ENCODE assay signal across 38 cellular contexts in the genomic region with DNA sequence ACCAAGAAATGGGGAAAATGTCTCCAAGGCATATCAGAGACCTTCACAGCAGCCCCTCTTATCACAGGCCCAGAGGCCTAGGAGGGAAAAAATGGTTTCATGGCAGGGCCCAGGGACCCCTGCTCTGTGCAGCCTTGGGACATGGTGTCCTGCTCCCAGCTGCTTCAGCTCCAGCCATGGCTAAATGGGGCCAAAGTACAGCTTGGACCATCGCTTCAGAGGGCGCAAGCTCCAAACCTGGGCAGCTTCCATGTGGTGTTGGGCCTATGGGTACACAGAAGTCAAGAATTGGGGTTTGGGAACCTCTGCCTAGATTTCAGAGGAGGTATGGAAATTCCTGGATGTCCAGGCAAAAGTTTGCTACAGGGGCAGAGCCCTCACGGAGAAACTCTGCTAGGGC.
"Had no signal": no experiment of that assay in that cellular context is flagged by ENCODE, and none has a peak within 500 bp of the region (broad histone marks: within the 10 kb centered on the region; RNA-seq: fewer than 3 reads in every experiment).

No MANE protein-coding gene starts in this region.

- H3K27ac Mint-ChIP-seq: activated naive CD4-positive, alpha-beta T cell treated with anti-CD3 and anti-CD28 coated beads for 36 hours; activated naive CD4-positive, alpha-beta T cell treated with anti-CD3 and anti-CD28 coated beads, Interleukin-2, amount 10 ng/mL, durations not matched to agents 7 days and 5 days; activated naive CD4-positive, alpha-beta T cell treated with anti-CD3 and anti-CD28 coated beads, Interleukin-2, amount 50 U/mL, for 24 hours; activated naive CD4-positive, alpha-beta T cell treated with anti-CD3 and anti-CD28 coated beads, Interleukin-2, amount 50 U/mL, for 72 hours; activated naive CD8-positive, alpha-beta T cell; activated naive CD8-positive, alpha-beta T cell treated with anti-CD3 and anti-CD28 coated beads for 36 hours; activated naive CD8-positive, alpha-beta T cell treated with anti-CD3 and anti-CD28 coated beads, Interleukin-2, amount 10 ng/mL, durations not matched to agents 7 days and 5 days; activated naive CD8-positive, alpha-beta T cell treated with anti-CD3 and anti-CD28 coated beads, Interleukin-2, amount 50 U/mL, for 24 hours; activated T-cell treated with anti-CD3 and anti-CD28 coated beads, Interleukin-2, amount 50 U/mL, for 24 hours; activated T-cell treated with anti-CD3 and anti-CD28 coated beads, Interleukin-2, amount 50 U/mL, for 72 hours; activated T-helper 1 cell treated with anti-CD3 and anti-CD28 coated beads, Interleukin-12 subunit alpha, Interleukin-12 subunit beta, Interleukin-2, Interleukin-4 antibody, amounts not matched to agents 30 ng/mL and 10 ng/mL and 1 ng/mL, durations not matched to agents 14 hours and 24 hours and 36 hours; activated T-helper 17 cell treated with anti-CD3 and anti-CD28 coated beads, Interleukin-2, amount 50 U/mL, for 72 hours; activated T-helper 2 cell treated with anti-CD3 and anti-CD28 coated beads, Interferon-gamma antibody, Interleukin-2, Interleukin-4, amounts not matched to agents 10 μg/mL and 5 μg/mL and 100 μg/mL, durations not matched to agents 14 hours and 24 hours and 36 hours; brain had no signal

- H3K4me1 Mint-ChIP-seq: activated naive CD4-positive, alpha-beta T cell treated with anti-CD3 and anti-CD28 coated beads, Interleukin-2, amount 10 ng/mL, durations not matched to agents 7 days and 5 days; activated naive CD4-positive, alpha-beta T cell treated with anti-CD3 and anti-CD28 coated beads, Interleukin-2, amount 50 U/mL, for 24 hours; activated naive CD8-positive, alpha-beta T cell treated with anti-CD3 and anti-CD28 coated beads for 36 hours; activated naive CD8-positive, alpha-beta T cell treated with anti-CD3 and anti-CD28 coated beads, Interleukin-2, amount 10 ng/mL, durations not matched to agents 7 days and 5 days; activated naive CD8-positive, alpha-beta T cell treated with anti-CD3 and anti-CD28 coated beads, Interleukin-2, amount 50 U/mL, for 24 hours; activated T-helper 17 cell treated with anti-CD3 and anti-CD28 coated beads, Interleukin-2, amount 50 U/mL, for 72 hours; brain; central memory CD8-positive, alpha-beta T cell had no signal

- H3K4me1 ChIP-seq: adrenal gland, ascending aorta, body of pancreas, breast epithelium had no signal

- H3K27me3 Mint-ChIP-seq: activated naive CD4-positive, alpha-beta T cell treated with anti-CD3 and anti-CD28 coated beads, Interleukin-2, amount 10 ng/mL, durations not matched to agents 7 days and 5 days; activated naive CD4-positive, alpha-beta T cell treated with anti-CD3 and anti-CD28 coated beads, Interleukin-2, amount 50 U/mL, for 24 hours; activated naive CD8-positive, alpha-beta T cell treated with anti-CD3 and anti-CD28 coated beads for 36 hours; activated naive CD8-positive, alpha-beta T cell treated with anti-CD3 and anti-CD28 coated beads, Interleukin-2, amount 50 U/mL, for 24 hours; activated T-cell treated with anti-CD3 and anti-CD28 coated beads, Interleukin-2, amount 50 U/mL, for 24 hours; central memory CD8-positive, alpha-beta T cell had no signal

- H3K4me3 Mint-ChIP-seq: activated naive CD4-positive, alpha-beta T cell treated with anti-CD3 and anti-CD28 coated beads for 36 hours; activated naive CD4-positive, alpha-beta T cell treated with anti-CD3 and anti-CD28 coated beads, Interleukin-2, amount 10 ng/mL, durations not matched to agents 7 days and 5 days; activated naive CD4-positive, alpha-beta T cell treated with anti-CD3 and anti-CD28 coated beads, Interleukin-2, amount 50 U/mL, for 24 hours; activated naive CD8-positive, alpha-beta T cell; activated naive CD8-positive, alpha-beta T cell treated with anti-CD3 and anti-CD28 coated beads for 36 hours; activated naive CD8-positive, alpha-beta T cell treated with anti-CD3 and anti-CD28 coated beads, Interleukin-2, amount 10 ng/mL, durations not matched to agents 7 days and 5 days; activated naive CD8-positive, alpha-beta T cell treated with anti-CD3 and anti-CD28 coated beads, Interleukin-2, amount 50 U/mL, for 24 hours; activated T-cell treated with anti-CD3 and anti-CD28 coated beads, Interleukin-2, amount 50 U/mL, for 24 hours; activated T-cell treated with anti-CD3 and anti-CD28 coated beads, Interleukin-2, amount 50 U/mL, for 4 hours; activated T-cell treated with anti-CD3 and anti-CD28 coated beads, Interleukin-2, amount 50 U/mL, for 72 hours; activated T-helper 1 cell treated with anti-CD3 and anti-CD28 coated beads, Interleukin-12 subunit alpha, Interleukin-12 subunit beta, Interleukin-2, Interleukin-4 antibody, amounts not matched to agents 30 ng/mL and 10 ng/mL and 1 ng/mL, durations not matched to agents 14 hours and 24 hours and 36 hours; activated T-helper 17 cell treated with anti-CD3 and anti-CD28 coated beads, Interleukin-2, amount 50 U/mL, for 72 hours; brain; central memory CD8-positive, alpha-beta T cell had no signal

- H3K4me3 ChIP-seq: adrenal gland, ascending aorta, body of pancreas, breast epithelium, cardiac muscle cell had no signal

- H3K9me3 ChIP-seq: adrenal gland, ascending aorta, body of pancreas, breast epithelium had no signal

- DNase-seq: activated effector memory CD4-positive, alpha-beta T cell treated with anti-CD3 and anti-CD28 coated beads, Interleukin-2, amount 50 U/mL, for 16 hours; activated effector memory CD4-positive, alpha-beta T cell treated with Interleukin-2 at 50 U/mL for 16 hours; activated gamma-delta T cell; activated gamma-delta T cell treated with Interleukin-2 at 50 U/mL for 16 hours; activated naive CD4-positive, alpha-beta T cell; activated naive CD4-positive, alpha-beta T cell treated with anti-CD3 and anti-CD28 coated beads for 36 hours; activated naive CD4-positive, alpha-beta T cell treated with anti-CD3 and anti-CD28 coated beads, Interleukin-2, amount 10 ng/mL, durations not matched to agents 7 days and 5 days; activated naive CD4-positive, alpha-beta T cell treated with anti-CD3 and anti-CD28 coated beads, Interleukin-2, amount 50 U/mL, for 16 hours; activated naive CD4-positive, alpha-beta T cell treated with Interleukin-2 at 50 U/mL for 16 hours; activated naive CD8-positive, alpha-beta T cell treated with anti-CD3 and anti-CD28 coated beads for 36 hours; activated naive CD8-positive, alpha-beta T cell treated with anti-CD3 and anti-CD28 coated beads, Interleukin-2, amount 10 ng/mL, durations not matched to agents 7 days and 5 days; activated naive CD8-positive, alpha-beta T cell treated with anti-CD3 and anti-CD28 coated beads, Interleukin-2, amount 50 U/mL, for 24 hours; activated T-cell treated with anti-CD3 and anti-CD28 coated beads, Interleukin-2, amount 50 U/mL, for 1 hour; activated T-cell treated with anti-CD3 and anti-CD28 coated beads, Interleukin-2, amount 50 U/mL, for 24 hours; activated T-cell treated with anti-CD3 and anti-CD28 coated beads, Interleukin-2, amount 50 U/mL, for 4 hours; activated T-cell treated with anti-CD3 and anti-CD28 coated beads, Interleukin-2, amount 50 U/mL, for 48 hours; activated T-cell treated with anti-CD3 and anti-CD28 coated beads, Interleukin-2, amount 50 U/mL, for 72 hours; adrenal gland; amniotic stem cell; amygdala; anterior cingulate cortex; aorta; body of pancreas; brain microvascular endothelial cell; caudate nucleus; central memory CD4-positive, alpha-beta T cell; cerebellar nuclear complex had no signal

- H3K36me3 ChIP-seq: adrenal gland, ascending aorta, brain microvascular endothelial cell, breast epithelium, cardiac muscle cell had no signal

- H3K9me3 Mint-ChIP-seq: activated naive CD4-positive, alpha-beta T cell treated with anti-CD3 and anti-CD28 coated beads for 36 hours; activated naive CD4-positive, alpha-beta T cell treated with anti-CD3 and anti-CD28 coated beads, Interleukin-2, amount 10 ng/mL, durations not matched to agents 7 days and 5 days; activated naive CD4-positive, alpha-beta T cell treated with anti-CD3 and anti-CD28 coated beads, Interleukin-2, amount 50 U/mL, for 24 hours; activated naive CD8-positive, alpha-beta T cell treated with anti-CD3 and anti-CD28 coated beads for 36 hours; activated naive CD8-positive, alpha-beta T cell treated with anti-CD3 and anti-CD28 coated beads, Interleukin-2, amount 10 ng/mL, durations not matched to agents 7 days and 5 days; activated naive CD8-positive, alpha-beta T cell treated with anti-CD3 and anti-CD28 coated beads, Interleukin-2, amount 50 U/mL, for 24 hours; activated T-cell treated with anti-CD3 and anti-CD28 coated beads, Interleukin-2, amount 50 U/mL, for 24 hours; activated T-cell treated with anti-CD3 and anti-CD28 coated beads, Interleukin-2, amount 50 U/mL, for 4 hours; activated T-cell treated with anti-CD3 and anti-CD28 coated beads, Interleukin-2, amount 50 U/mL, for 72 hours; activated T-helper 1 cell treated with anti-CD3 and anti-CD28 coated beads, Interleukin-12 subunit alpha, Interleukin-12 subunit beta, Interleukin-2, Interleukin-4 antibody, amounts not matched to agents 30 ng/mL and 10 ng/mL and 1 ng/mL, durations not matched to agents 14 hours and 24 hours and 36 hours; activated T-helper 2 cell treated with anti-CD3 and anti-CD28 coated beads, Interferon-gamma antibody, Interleukin-2, Interleukin-4, amounts not matched to agents 10 μg/mL and 5 μg/mL and 100 μg/mL, durations not matched to agents 14 hours and 24 hours and 36 hours; central memory CD8-positive, alpha-beta T cell had no signal

- H3K27ac ChIP-seq: adrenal gland, ascending aorta, body of pancreas, brain microvascular endothelial cell, breast epithelium, cardiac muscle cell had no signal

- H3K36me3 Mint-ChIP-seq: activated naive CD4-positive, alpha-beta T cell treated with anti-CD3 and anti-CD28 coated beads, Interleukin-2, amount 10 ng/mL, durations not matched to agents 7 days and 5 days; activated naive CD4-positive, alpha-beta T cell treated with anti-CD3 and anti-CD28 coated beads, Interleukin-2, amount 50 U/mL, for 24 hours; activated naive CD4-positive, alpha-beta T cell treated with anti-CD3 and anti-CD28 coated beads, Interleukin-2, amount 50 U/mL, for 72 hours; activated naive CD8-positive, alpha-beta T cell; activated naive CD8-positive, alpha-beta T cell treated with anti-CD3 and anti-CD28 coated beads for 36 hours; activated naive CD8-positive, alpha-beta T cell treated with anti-CD3 and anti-CD28 coated beads, Interleukin-2, amount 10 ng/mL, durations not matched to agents 7 days and 5 days; brain had no signal
